Comparison of ENCODE assay signal across 19 cellular contexts in genomic region chr17:81716674-81716996, GRCh38. TPM values are rescaled to one million over a fixed set of nuclear protein-coding genes. Genes with fewer than 3 reads are reported as not detected.
DNase-seq lines count a peak whose midpoint lies in the region; ATAC-seq, FAIRE-seq and TF ChIP-seq lines count a peak whose summit lies in the region.
"Had no signal": no experiment of that assay in that cellular context is flagged by ENCODE, and none has a peak within 500 bp of the region (broad histone marks: within the 10 kb centered on the region; RNA-seq: fewer than 3 reads in every experiment).

No MANE protein-coding gene starts in this region.

- H3K9me3 Mint-ChIP-seq in osteocyte (ENCODE audit: unreplicated experiment): no peaks in the 10 kb centered on the region
- H3K9me3 Mint-ChIP-seq: CD8-positive, alpha-beta T cell; GM23338; H9; HFFc6 had no signal

- H2AFZ ChIP-seq in HepG2 (ENCODE audit: low read length): no peak overlapping the region
- H2AFZ ChIP-seq: GM23338 had no signal

- H3K27me3 ChIP-seq in HepG2 (ENCODE audit: control insufficient read depth in 1 of 2, insufficient read depth in 2 of 2, low read length in 2 of 2): no peaks in the 10 kb centered on the region; a peak in 1 of 5 replicates
- H3K27me3 ChIP-seq in sigmoid colon: no peaks in the 10 kb centered on the region
- H3K27me3 ChIP-seq in psoas muscle (ENCODE audit: insufficient read depth in 3 of 3, low read length in 2 of 3): no peaks in the 10 kb centered on the region

- intact Hi-C loops in HepG2 (cut with micrococcal nuclease; ENCODE audit: unreplicated experiment) (no loop called here), sigmoid colon (cut with DNase I) (no loop called here), psoas muscle (cut with DNase I) (no loop called here)

- H3K4me1 ChIP-seq in HEK293 (ENCODE audit: control insufficient read depth, insufficient read depth, low read length) (peaks cover 3% of the 10 kb centered on the region; the same call in 1 of the 2 replicates), HepG2 (ENCODE audit: insufficient read depth, low read length) (peaks cover 15% of the 10 kb centered on the region), sigmoid colon (peaks cover 0 to 21% (median 19%) of the 10 kb centered on the region in 4 donors), psoas muscle (peaks cover 12% of the 10 kb centered on the region)

- no peak for TF ChIP-seq POLR2A in HepG2 (IDR thresholded peaks at IDR 0.05; ENCODE audit: insufficient read depth in 1 of 2, low read depth in 2 of 2, low read length in 2 of 2)
- no peak for TF ChIP-seq POLR2A in sigmoid colon (IDR thresholded peaks at IDR 0.05)

- in situ Hi-C loops in HepG2 (cut with HindIII; ENCODE audit: extremely low pct_ligation_motif_present, low pct_unique_long_range_greater_than_20kb): no loop called here

- no peak overlapping the region for H3K4me2 ChIP-seq in HepG2 (ENCODE audit: low read depth, low read length)
- H3K4me2 ChIP-seq: GM23338 had no signal

- H3K4me3 ChIP-seq in HEK293 (ENCODE audit: low read depth, low read length) (no peak overlapping the region), HepG2 (replicated peaks in 1 of 3; ENCODE audit: insufficient read depth in 1 of 3, low read depth in 2 of 3, low read length in 3 of 3) (no peak overlapping the region), sigmoid colon (no peak overlapping the region), psoas muscle (no peak overlapping the region)
- H3K4me3 ChIP-seq: GM23338 had no signal

- CTCF ChIA-PET in HEK293 (lab: Yijun Ruan, JAX) (no interaction called here), HepG2 (lab: Yijun Ruan, JAX; ENCODE audit: low intra/inter-chr PET ratio, low total read pairs) (no interaction called here)

- WGBS in HepG2 (ENCODE audit: low lambda C conversion rate): 100% methylated on average over 8 of the region's 12 CpGs
- WGBS in sigmoid colon, 2 donors: 90 to 94% methylated on average over 12 of the region's 12 CpGs
- 93 to 96% (median 96%) methylated on average over 11 to 12 of the region's 12 CpGs for WGBS in psoas muscle, 3 donors

- no peak for TF ChIP-seq RAD21 in HepG2 (CRISPR knock-in tag; IDR thresholded peaks at IDR 0.05)

- no TSS peak for BruUV-seq in HepG2 (replicated peaks; lab: Mats Ljungman, UMichigan)

- H3K27me3 Mint-ChIP-seq in osteocyte (ENCODE audit: unreplicated experiment): no peaks in the 10 kb centered on the region
- H3K27me3 Mint-ChIP-seq: CD4-positive, CD25-positive, alpha-beta regulatory T cell had no signal

- H3K4me1 Mint-ChIP-seq in osteocyte (ENCODE audit: unreplicated experiment): peaks cover 13% of the 10 kb centered on the region

- H3K9ac ChIP-seq in HepG2 (ENCODE audit: insufficient read depth, low read depth, low read length): no peak overlapping the region

- TF ChIP-seq EP300 in HepG2 (IDR thresholded peaks at IDR 0.05; ENCODE audit: low read depth in 2 of 2, low read length in 2 of 2) (no peak), HepG2 (CRISPR knock-in tag; IDR thresholded peaks at IDR 0.05; ENCODE audit: borderline replicate concordance) (no peak), sigmoid colon (IDR thresholded peaks at IDR 0.05) (no peak)

- H3K9me3 ChIP-seq in HEK293 (ENCODE audit: control insufficient read depth, insufficient read depth, low read depth, low read length) (no peaks in the 10 kb centered on the region), HepG2 (ENCODE audit: low read length) (no peaks in the 10 kb centered on the region), sigmoid colon (no peaks in the 10 kb centered on the region), psoas muscle (no peaks in the 10 kb centered on the region)

- no peaks in the 10 kb centered on the region for H3K36me3 Mint-ChIP-seq in osteocyte (ENCODE audit: unreplicated experiment)
- H3K36me3 Mint-ChIP-seq: CD4-positive, CD25-positive, alpha-beta regulatory T cell; CD8-positive, alpha-beta T cell had no signal

- no peak for FAIRE-seq in HepG2 (lab: Jason Lieb, UNC)
- FAIRE-seq: D721Med, GM12891, GM18507 had no signal

- POLR2A ChIA-PET in HEK293 (lab: Yijun Ruan, JAX): interaction anchor here (0.9 to 2.8 kb wide), 3 partner anchors 9 to 939 kb away, joined by 6 to 14 read pairs (median 6); partner anchors contain the start of gene MRPL12
- POLR2A ChIA-PET in HepG2 (lab: Yijun Ruan, JAX): interaction anchor here (1.5 to 6.3 kb wide), 3 partner anchors 13 to 33 kb away, joined by 4 to 134 read pairs (median 4); partner anchors contain the start of genes ARL16, HGS and MRPL12

- no peak overlapping the region for H3K4me3 Mint-ChIP-seq in osteocyte (ENCODE audit: unreplicated experiment)
- H3K4me3 Mint-ChIP-seq: CD4-positive, CD25-positive, alpha-beta regulatory T cell; CD8-positive, alpha-beta T cell; GM23338; H9; HFFc6 had no signal

- H3K36me3 ChIP-seq in HEK293 (ENCODE audit: control insufficient read depth in 2 of 2, insufficient read depth in 1 of 2, low read length in 2 of 2): peaks cover 9 to 69% of the 10 kb centered on the region in 2 experiments; a peak in 2 of 3 replicates
- peaks cover 21 to 47% of the 10 kb centered on the region in 2 experiments for H3K36me3 ChIP-seq in HepG2 (replicated peaks in 1 of 2; ENCODE audit: control insufficient read depth in 1 of 2, insufficient read depth in 2 of 2, low read length in 2 of 2)
- no peaks in the 10 kb centered on the region for H3K36me3 ChIP-seq in sigmoid colon
- H3K36me3 ChIP-seq in psoas muscle (ENCODE audit: insufficient read depth in 1 of 2, low read depth in 1 of 2): no peaks in the 10 kb centered on the region

- H3K27ac Mint-ChIP-seq in osteocyte (ENCODE audit: unreplicated experiment): no peak overlapping the region
- H3K27ac Mint-ChIP-seq: CD4-positive, CD25-positive, alpha-beta regulatory T cell; CD8-positive, alpha-beta T cell; GM23338; H9; HFFc6 had no signal

- H3K27ac ChIP-seq in HEK293 (ENCODE audit: extremely low read depth, low read depth, low read length): 0 out of 2 replicates have a peak overlapping the region, but pooled peaks have one; percentile 24
- no peak overlapping the region for H3K27ac ChIP-seq in HepG2 (ENCODE audit: extremely low read length, insufficient read depth, low read length)
- H3K27ac ChIP-seq in sigmoid colon: no peak overlapping the region
- H3K27ac ChIP-seq in psoas muscle: no peak overlapping the region
- H3K27ac ChIP-seq: C4-2B had no signal

- H4K20me1 ChIP-seq in HepG2 (ENCODE audit: insufficient read depth, low read length): no peaks in the 10 kb centered on the region

- TF ChIP-seq CTCF in HEK293 (tag by site-specific recombination; IDR thresholded peaks at IDR 0.05) (no peak), HepG2 (CRISPR knock-in tag; IDR thresholded peaks at IDR 0.05) (no peak), sigmoid colon (IDR thresholded peaks at IDR 0.05) (no peak), osteocyte (IDR thresholded peaks at IDR 0.05) (no peak), psoas muscle (IDR thresholded peaks at IDR 0.05) (no peak)

- peaks cover 31% of the 10 kb centered on the region for H3K79me2 ChIP-seq in HepG2 (ENCODE audit: insufficient read depth, low read length)

- ATAC-seq in HepG2 (no peak), psoas muscle (no peak)
- ATAC-seq: CD8-positive, alpha-beta T cell; GM23338; HCT116 had no signal

- DNase-seq in HepG2 (ENCODE audit: low spot score) (no peak), sigmoid colon (peak; percentile 61), NCI-H524 (lab: John Stamatoyannopoulos, UW) (no peak), osteocyte (ENCODE audit: extremely low spot score, unreplicated experiment) (no peak), psoas muscle (no peak)
- DNase-seq: CD4-positive, CD25-positive, alpha-beta regulatory T cell; CD8-positive, alpha-beta T cell; DMS 273 treated with DMSO at 0.1 percent for 48 hours; DMS79 treated with DMSO at 0.1 percent for 48 hours; GF-D8; H9; HFFc6 had no signal

RNA-seq across cellular contexts. Expression of gene SLC25A10, which starts 4.6 kb away (rescaled TPM):
- total RNA-seq in HepG2 (2016; rRNA removed; fragmentation: Illumina TruSeq; extraction: Trizol) (111 and 140 TPM in 2 replicates), sigmoid colon (1 to 10 TPM in 3 of 4 donors, under 1 TPM in 1; 0.99 to 7.1 (median 3.7) TPM), osteocyte (8.0 and 9.5 TPM in 2 replicates), psoas muscle (1 to 10 TPM; 2.4 to 6.3 (median 3.8) TPM)
- total RNA-seq in HepG2 (2016; cell fraction: cytosol; rRNA removed; fragmentation: Illumina TruSeq; extraction: Trizol; ENCODE audit: low read depth): 76.5 and 89.9 TPM in 2 replicates
- total RNA-seq in HepG2 (2016; cell fraction: insoluble cytoplasmic fraction; rRNA removed; fragmentation: Illumina TruSeq; extraction: Trizol): 100 and 147 TPM in 2 replicates
- total RNA-seq in HepG2 (2016; cell fraction: membrane; rRNA removed; fragmentation: Illumina TruSeq; extraction: Trizol): 143 and 165 TPM in 2 replicates
- 53.5 and 61.2 TPM in 2 replicates for total RNA-seq in HepG2 (2016; cell fraction: nucleus; rRNA removed; fragmentation: Illumina TruSeq; extraction: Trizol)
- polyA plus RNA-seq in HepG2 (2011; rRNA removed) (46.5 and 59.7 TPM in 2 replicates), sigmoid colon (10 to 100 TPM; 59.5 to 63.2 (median 60.6) TPM), psoas muscle (1 to 10 TPM; 5.9 to 7.0 (median 6.3) TPM)
- polyA plus RNA-seq in HepG2 (2011; cell fraction: cytosol; rRNA removed): 37.0 and 59.3 TPM in 2 replicates
- 97.5 and 120 TPM in 2 replicates for polyA plus RNA-seq in HepG2 (2011; cell fraction: nucleus; rRNA removed)
- polyA plus RNA-seq in HepG2 (2012): 28.3 and 32.0 TPM in 2 replicates
- 77.4 and 92.5 TPM in 2 replicates for polyA plus RNA-seq in HepG2 (2016; cell fraction: cytosol; fragmentation: Illumina TruSeq; extraction: Trizol; ENCODE audit: low read depth)
- polyA plus RNA-seq in HepG2 (2016; cell fraction: insoluble cytoplasmic fraction; fragmentation: Illumina TruSeq; extraction: Trizol; ENCODE audit: low read depth): 90.7 and 117 TPM in 2 replicates
- 117 and 123 TPM in 2 replicates for polyA plus RNA-seq in HepG2 (2016; cell fraction: membrane; fragmentation: Illumina TruSeq; extraction: Trizol; ENCODE audit: low read depth)
- polyA plus RNA-seq in HepG2 (2016; cell fraction: nucleus; fragmentation: Illumina TruSeq; extraction: Trizol; ENCODE audit: insufficient read depth, low read depth): 106 and 108 TPM in 2 replicates
- 55.9 and 103 TPM in 2 replicates for polyA minus RNA-seq in HepG2 (2011; rRNA and poly(A)+ RNA removed; ENCODE audit: low replicate concordance)
- polyA minus RNA-seq in HepG2 (2011; cell fraction: cytosol; rRNA and poly(A)+ RNA removed): 23.3 and 25.9 TPM in 2 replicates
- polyA minus RNA-seq in HepG2 (2011; cell fraction: nucleus; rRNA and poly(A)+ RNA removed): 32.0 and 34.5 TPM in 2 replicates

RNA-seq across cellular contexts. Expression of gene MRPL12, which starts 13.5 kb away (rescaled TPM):
- 39.1 and 72.5 TPM in 2 replicates for total RNA-seq in HepG2 (2016; rRNA removed; fragmentation: Illumina TruSeq; extraction: Trizol)
- total RNA-seq in HepG2 (2016; cell fraction: cytosol; rRNA removed; fragmentation: Illumina TruSeq; extraction: Trizol; ENCODE audit: low read depth): 76.8 and 84.3 TPM in 2 replicates
- 47.2 and 70.7 TPM in 2 replicates for total RNA-seq in HepG2 (2016; cell fraction: insoluble cytoplasmic fraction; rRNA removed; fragmentation: Illumina TruSeq; extraction: Trizol)
- 95.6 and 107 TPM in 2 replicates for total RNA-seq in HepG2 (2016; cell fraction: membrane; rRNA removed; fragmentation: Illumina TruSeq; extraction: Trizol)
- 26.8 and 29.8 TPM in 2 replicates for total RNA-seq in HepG2 (2016; cell fraction: nucleus; rRNA removed; fragmentation: Illumina TruSeq; extraction: Trizol)
- polyA plus RNA-seq in HepG2 (2011; rRNA removed): 94.1 and 112 TPM in 2 replicates
- polyA plus RNA-seq in HepG2 (2011; cell fraction: cytosol; rRNA removed): 137 and 215 TPM in 2 replicates
- 94.6 and 96.1 TPM in 2 replicates for polyA plus RNA-seq in HepG2 (2011; cell fraction: nucleus; rRNA removed)
- 83.0 and 86.6 TPM in 2 replicates for polyA plus RNA-seq in HepG2 (2012)
- polyA plus RNA-seq in HepG2 (2016; cell fraction: cytosol; fragmentation: Illumina TruSeq; extraction: Trizol; ENCODE audit: low read depth): 367 and 487 TPM in 2 replicates
- polyA plus RNA-seq in HepG2 (2016; cell fraction: insoluble cytoplasmic fraction; fragmentation: Illumina TruSeq; extraction: Trizol; ENCODE audit: low read depth): 281 and 289 TPM in 2 replicates
- polyA plus RNA-seq in HepG2 (2016; cell fraction: membrane; fragmentation: Illumina TruSeq; extraction: Trizol; ENCODE audit: low read depth): 273 and 345 TPM in 2 replicates
- polyA plus RNA-seq in HepG2 (2016; cell fraction: nucleus; fragmentation: Illumina TruSeq; extraction: Trizol; ENCODE audit: insufficient read depth, low read depth): 148 and 167 TPM in 2 replicates
- polyA minus RNA-seq in HepG2 (2011; rRNA and poly(A)+ RNA removed; ENCODE audit: low replicate concordance): 58.6 and 62.0 TPM in 2 replicates
- 34.6 and 36.8 TPM in 2 replicates for polyA minus RNA-seq in HepG2 (2011; cell fraction: cytosol; rRNA and poly(A)+ RNA removed)
- polyA minus RNA-seq in HepG2 (2011; cell fraction: nucleus; rRNA and poly(A)+ RNA removed): 24.0 and 29.4 TPM in 2 replicates
- 10 to 100 TPM; 31.0 to 56.4 (median 39.5) TPM for total RNA-seq in sigmoid colon
- 100 to 1,000 TPM; 204 to 258 (median 237) TPM for polyA plus RNA-seq in sigmoid colon
- total RNA-seq in osteocyte: 47.9 and 51.1 TPM in 2 replicates
- 100 to 1,000 TPM in 2 of 4 donors, 10 to 100 TPM in 2; 93.0 to 175 (median 104) TPM for total RNA-seq in psoas muscle
- polyA plus RNA-seq in psoas muscle: 100 to 1,000 TPM; 222 to 558 (median 242) TPM

RNA-seq across cellular contexts. Expression of gene HGS, which starts 32.8 kb away (rescaled TPM):
- total RNA-seq in HepG2 (2016; rRNA removed; fragmentation: Illumina TruSeq; extraction: Trizol) (54.1 and 73.3 TPM in 2 replicates), sigmoid colon (100 to 1,000 TPM in 1 of 4 donors, 10 to 100 TPM in 3; 36.7 to 143 (median 42.5) TPM), osteocyte (111 and 117 TPM in 2 replicates), psoas muscle (10 to 100 TPM; 38.6 to 74.5 (median 56.5) TPM)
- total RNA-seq in HepG2 (2016; cell fraction: cytosol; rRNA removed; fragmentation: Illumina TruSeq; extraction: Trizol; ENCODE audit: low read depth): 23.7 and 25.3 TPM in 2 replicates
- total RNA-seq in HepG2 (2016; cell fraction: insoluble cytoplasmic fraction; rRNA removed; fragmentation: Illumina TruSeq; extraction: Trizol): 46.3 and 75.5 TPM in 2 replicates
- total RNA-seq in HepG2 (2016; cell fraction: membrane; rRNA removed; fragmentation: Illumina TruSeq; extraction: Trizol): 26.2 and 27.2 TPM in 2 replicates
- 61.6 and 70.3 TPM in 2 replicates for total RNA-seq in HepG2 (2016; cell fraction: nucleus; rRNA removed; fragmentation: Illumina TruSeq; extraction: Trizol)
- polyA plus RNA-seq in HepG2 (2011; rRNA removed) (78.1 and 85.3 TPM in 2 replicates), sigmoid colon (100 to 1,000 TPM in 1 of 3 donors, 10 to 100 TPM in 2; 52.9 to 111 (median 87.7) TPM), psoas muscle (100 to 1,000 TPM in 2 of 3 donors, 10 to 100 TPM in 1; 62.3 to 158 (median 139) TPM)
- 23.0 and 37.1 TPM in 2 replicates for polyA plus RNA-seq in HepG2 (2011; cell fraction: cytosol; rRNA removed)
- 599 and 842 TPM in 2 replicates for polyA plus RNA-seq in HepG2 (2011; cell fraction: nucleus; rRNA removed)
- polyA plus RNA-seq in HepG2 (2012): 50.3 and 58.5 TPM in 2 replicates
- polyA plus RNA-seq in HepG2 (2016; cell fraction: cytosol; fragmentation: Illumina TruSeq; extraction: Trizol; ENCODE audit: low read depth): 10.3 and 14.6 TPM in 2 replicates
- polyA plus RNA-seq in HepG2 (2016; cell fraction: insoluble cytoplasmic fraction; fragmentation: Illumina TruSeq; extraction: Trizol; ENCODE audit: low read depth): 49.0 and 65.5 TPM in 2 replicates
- polyA plus RNA-seq in HepG2 (2016; cell fraction: membrane; fragmentation: Illumina TruSeq; extraction: Trizol; ENCODE audit: low read depth): 20.0 and 26.0 TPM in 2 replicates
- 239 and 240 TPM in 2 replicates for polyA plus RNA-seq in HepG2 (2016; cell fraction: nucleus; fragmentation: Illumina TruSeq; extraction: Trizol; ENCODE audit: insufficient read depth, low read depth)
- 124 and 132 TPM in 2 replicates for polyA minus RNA-seq in HepG2 (2011; rRNA and poly(A)+ RNA removed; ENCODE audit: low replicate concordance)
- 22.8 and 27.9 TPM in 2 replicates for polyA minus RNA-seq in HepG2 (2011; cell fraction: cytosol; rRNA and poly(A)+ RNA removed)
- polyA minus RNA-seq in HepG2 (2011; cell fraction: nucleus; rRNA and poly(A)+ RNA removed): 76.9 and 79.1 TPM in 2 replicates

RNA-seq across cellular contexts. Expression of gene ARL16, which starts 33.0 kb away (rescaled TPM):
- total RNA-seq in HepG2 (2016; rRNA removed; fragmentation: Illumina TruSeq; extraction: Trizol) (18.8 and 20.8 TPM in 2 replicates), sigmoid colon (10 to 100 TPM; 27.7 to 51.7 (median 47.7) TPM), osteocyte (41.7 and 46.3 TPM in 2 replicates), psoas muscle (10 to 100 TPM in 3 of 4 donors, 1 to 10 TPM in 1; 7.8 to 15.6 (median 11.9) TPM)
- total RNA-seq in HepG2 (2016; cell fraction: cytosol; rRNA removed; fragmentation: Illumina TruSeq; extraction: Trizol; ENCODE audit: low read depth): 17.5 and 20.2 TPM in 2 replicates
- total RNA-seq in HepG2 (2016; cell fraction: insoluble cytoplasmic fraction; rRNA removed; fragmentation: Illumina TruSeq; extraction: Trizol): 21.5 and 21.9 TPM in 2 replicates
- total RNA-seq in HepG2 (2016; cell fraction: membrane; rRNA removed; fragmentation: Illumina TruSeq; extraction: Trizol): 24.3 and 26.3 TPM in 2 replicates
- total RNA-seq in HepG2 (2016; cell fraction: nucleus; rRNA removed; fragmentation: Illumina TruSeq; extraction: Trizol): 10.5 and 14.3 TPM in 2 replicates
- polyA plus RNA-seq in HepG2 (2011; rRNA removed) (30.8 and 32.1 TPM in 2 replicates), sigmoid colon (10 to 100 TPM; 24.5 to 42.3 (median 36.6) TPM), psoas muscle (10 to 100 TPM; 23.2 to 29.3 (median 29.1) TPM)
- polyA plus RNA-seq in HepG2 (2011; cell fraction: cytosol; rRNA removed): 30.7 and 36.8 TPM in 2 replicates
- polyA plus RNA-seq in HepG2 (2011; cell fraction: nucleus; rRNA removed): 21.1 and 26.0 TPM in 2 replicates
- 16.3 and 19.8 TPM in 2 replicates for polyA plus RNA-seq in HepG2 (2012)
- polyA plus RNA-seq in HepG2 (2016; cell fraction: cytosol; fragmentation: Illumina TruSeq; extraction: Trizol; ENCODE audit: low read depth): 22.8 and 26.9 TPM in 2 replicates
- polyA plus RNA-seq in HepG2 (2016; cell fraction: insoluble cytoplasmic fraction; fragmentation: Illumina TruSeq; extraction: Trizol; ENCODE audit: low read depth): 25.4 and 25.5 TPM in 2 replicates
- 24.7 and 30.0 TPM in 2 replicates for polyA plus RNA-seq in HepG2 (2016; cell fraction: membrane; fragmentation: Illumina TruSeq; extraction: Trizol; ENCODE audit: low read depth)
- polyA plus RNA-seq in HepG2 (2016; cell fraction: nucleus; fragmentation: Illumina TruSeq; extraction: Trizol; ENCODE audit: insufficient read depth, low read depth): 41.6 and 53.5 TPM in 2 replicates
- polyA minus RNA-seq in HepG2 (2011; rRNA and poly(A)+ RNA removed; ENCODE audit: low replicate concordance): 17.2 and 24.1 TPM in 2 replicates
- polyA minus RNA-seq in HepG2 (2011; cell fraction: cytosol; rRNA and poly(A)+ RNA removed): 4.7 and 5.4 TPM in 2 replicates
- 10.7 and 14.5 TPM in 2 replicates for polyA minus RNA-seq in HepG2 (2011; cell fraction: nucleus; rRNA and poly(A)+ RNA removed)

RNA-seq across cellular contexts. Expression of gene CCDC137, which starts 50.1 kb away (rescaled TPM):
- total RNA-seq in HepG2 (2016; rRNA removed; fragmentation: Illumina TruSeq; extraction: Trizol): 34.4 and 39.1 TPM in 2 replicates
- total RNA-seq in HepG2 (2016; cell fraction: cytosol; rRNA removed; fragmentation: Illumina TruSeq; extraction: Trizol; ENCODE audit: low read depth): 10.7 and 10.8 TPM in 2 replicates
- total RNA-seq in HepG2 (2016; cell fraction: insoluble cytoplasmic fraction; rRNA removed; fragmentation: Illumina TruSeq; extraction: Trizol): 31.3 and 40.3 TPM in 2 replicates
- 16.9 and 19.0 TPM in 2 replicates for total RNA-seq in HepG2 (2016; cell fraction: membrane; rRNA removed; fragmentation: Illumina TruSeq; extraction: Trizol)
- total RNA-seq in HepG2 (2016; cell fraction: nucleus; rRNA removed; fragmentation: Illumina TruSeq; extraction: Trizol): 20.9 and 21.8 TPM in 2 replicates
- polyA plus RNA-seq in HepG2 (2011; rRNA removed): 14.6 and 14.7 TPM in 2 replicates
- polyA plus RNA-seq in HepG2 (2011; cell fraction: cytosol; rRNA removed): 10.9 and 12.3 TPM in 2 replicates
- polyA plus RNA-seq in HepG2 (2011; cell fraction: nucleus; rRNA removed): 18.8 and 20.1 TPM in 2 replicates
- polyA plus RNA-seq in HepG2 (2012): 15.7 and 20.6 TPM in 2 replicates
- polyA plus RNA-seq in HepG2 (2016; cell fraction: cytosol; fragmentation: Illumina TruSeq; extraction: Trizol; ENCODE audit: low read depth): 6.0 and 6.1 TPM in 2 replicates
- polyA plus RNA-seq in HepG2 (2016; cell fraction: insoluble cytoplasmic fraction; fragmentation: Illumina TruSeq; extraction: Trizol; ENCODE audit: low read depth): 43.6 and 43.8 TPM in 2 replicates
- polyA plus RNA-seq in HepG2 (2016; cell fraction: membrane; fragmentation: Illumina TruSeq; extraction: Trizol; ENCODE audit: low read depth): 11.4 and 11.7 TPM in 2 replicates
- 75.0 and 87.7 TPM in 2 replicates for polyA plus RNA-seq in HepG2 (2016; cell fraction: nucleus; fragmentation: Illumina TruSeq; extraction: Trizol; ENCODE audit: insufficient read depth, low read depth)
- 4.1 and 5.1 TPM in 2 replicates for polyA minus RNA-seq in HepG2 (2011; rRNA and poly(A)+ RNA removed; ENCODE audit: low replicate concordance)
- polyA minus RNA-seq in HepG2 (2011; cell fraction: cytosol; rRNA and poly(A)+ RNA removed): 5.1 and 5.5 TPM in 2 replicates
- 7.0 and 8.8 TPM in 2 replicates for polyA minus RNA-seq in HepG2 (2011; cell fraction: nucleus; rRNA and poly(A)+ RNA removed)
- total RNA-seq in sigmoid colon: 10 to 100 TPM in 1 of 4 donors, 1 to 10 TPM in 3; 5.5 to 10.7 (median 9.0) TPM
- 10 to 100 TPM in 2 of 3 donors, 1 to 10 TPM in 1; 9.0 to 31.1 (median 13.4) TPM for polyA plus RNA-seq in sigmoid colon
- total RNA-seq in osteocyte: 13.6 and 14.9 TPM in 2 replicates
- 10 to 100 TPM in 1 of 4 donors, 1 to 10 TPM in 3; 4.8 to 14.9 (median 8.6) TPM for total RNA-seq in psoas muscle
- polyA plus RNA-seq in psoas muscle: 10 to 100 TPM; 11.3 to 47.4 (median 28.5) TPM

Comparison
In these comparisons a context has a peak if more than half of its experiments do, and no peak if none do; other contexts are left out.
1. Of the 63 proteins assayed by ChIP-seq in both HepG2 and HEK293: peak only in HepG2: ZNF776; only in HEK293: SP2; in both: none; in neither: 61.